24 cellular contexts compared by ENCODE assay signal in the genomic region with DNA sequence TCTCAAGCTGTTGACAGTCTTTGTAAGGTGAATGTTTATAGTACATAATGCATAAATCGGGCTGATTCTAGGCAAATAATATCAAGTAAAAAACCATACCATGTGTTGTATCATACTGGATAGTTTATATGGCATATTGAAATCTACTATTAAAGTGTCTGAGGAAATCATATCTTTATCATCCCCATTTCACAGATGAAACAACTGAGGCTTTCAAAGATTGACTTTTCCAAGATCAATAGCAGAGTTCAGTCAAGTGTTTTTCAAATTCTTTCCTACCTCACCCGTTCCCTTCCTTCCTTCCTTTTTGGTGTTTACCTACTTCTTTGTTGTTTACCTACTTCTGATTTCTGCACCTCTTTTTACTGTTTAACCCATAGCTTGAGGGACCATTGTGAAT. TPM values are rescaled to one million over a fixed set of nuclear protein-coding genes. Genes with fewer than 3 reads are reported as not detected.
"Had no signal": no experiment of that assay in that cellular context is flagged by ENCODE, and none has a peak within 500 bp of the region (broad histone marks: within the 10 kb centered on the region; RNA-seq: fewer than 3 reads in every experiment).

No MANE protein-coding gene starts in this region.

- H3K27ac Mint-ChIP-seq: dendritic cell treated with granulocyte-macrophage colony-stimulating factor and Interleukin-4, amounts not matched to agents 40 ng/mL and 50 ng/mL, for 4 days; immature natural killer cell; naive thymus-derived CD8-positive, alpha-beta T cell had no signal

- H3K36me3 ChIP-seq: esophagus squamous epithelium, gastroesophageal sphincter, stomach, thoracic aorta, transverse colon had no signal

- H3K9me3 Mint-ChIP-seq: dendritic cell treated with granulocyte-macrophage colony-stimulating factor and Interleukin-4, amounts not matched to agents 40 ng/mL and 50 ng/mL, for 4 days had no signal

- ATAC-seq: gastroesophageal sphincter; left colon; left ventricle myocardium superior; naive thymus-derived CD8-positive, alpha-beta T cell; psoas muscle; sciatic nerve had no signal

- H3K4me3 ChIP-seq: esophagus squamous epithelium, gastroesophageal sphincter, psoas muscle, skin epidermis, stomach, thoracic aorta, transverse colon had no signal

- H3K4me3 Mint-ChIP-seq: dendritic cell treated with granulocyte-macrophage colony-stimulating factor and Interleukin-4, amounts not matched to agents 40 ng/mL and 50 ng/mL, for 4 days; immature natural killer cell had no signal

- H3K9me3 ChIP-seq: esophagus squamous epithelium, gastroesophageal sphincter, psoas muscle, stomach, thoracic aorta, transverse colon had no signal

- H3K27ac ChIP-seq: esophagus squamous epithelium, gastroesophageal sphincter, parathyroid adenoma, psoas muscle, skin epidermis, stomach, thoracic aorta, transverse colon had no signal

- H3K79me2 ChIP-seq: parathyroid adenoma had no signal

- DNase-seq: cerebellar nuclear complex; esophagus squamous epithelium; foreskin fibroblast; glutamatergic neuron; immature natural killer cell; left colon; left ventricle myocardium superior; mesendoderm; naive thymus-derived CD8-positive, alpha-beta T cell; occipital lobe; psoas muscle; retina; stimulated activated CD4-positive, alpha-beta T cell treated with anti-CD3 and anti-CD28 coated beads, Interleukin-2, amount 100 ng/mL, for 24 hours; stimulated activated naive CD4-positive, alpha-beta T cell; stomach; substantia nigra; transverse colon had no signal

- H2AFZ ChIP-seq: parathyroid adenoma had no signal

- H3K4me1 ChIP-seq: psoas muscle had no signal

- H3K9ac ChIP-seq: parathyroid adenoma had no signal

RNA-seq across cellular contexts. Expression of a gene that starts 2.0 kb away (rescaled TPM):
- total RNA-seq: mononuclear cell; naive thymus-derived CD8-positive, alpha-beta T cell had no signal
- polyA plus RNA-seq: naive thymus-derived CD8-positive, alpha-beta T cell had no signal
